In genomic region chr9:88110026-88110425, GRCh38 we compare ENCODE assay signal across 34 cellular contexts. TPM values are rescaled to one million over a fixed set of nuclear protein-coding genes. Genes with fewer than 3 reads are reported as not detected.
"Had no signal": no experiment of that assay in that cellular context is flagged by ENCODE, and none has a peak within 500 bp of the region (broad histone marks: within the 10 kb centered on the region; RNA-seq: fewer than 3 reads in every experiment).

No MANE protein-coding gene starts in this region.

- H3K4me3 Mint-ChIP-seq: dendritic cell treated with granulocyte-macrophage colony-stimulating factor and Interleukin-4, amounts not matched to agents 40 ng/mL and 50 ng/mL, for 4 days; effector memory CD8-positive, alpha-beta T cell; endodermal cell; immature natural killer cell; mesothelial cell of epicardium; naive B cell; naive thymus-derived CD8-positive, alpha-beta T cell had no signal

- ATAC-seq: effector memory CD8-positive, alpha-beta T cell; esophagus mucosa; gastrocnemius medialis; heart right ventricle; left cardiac atrium; left lung; left ventricle myocardium superior; lower lobe of right lung; mucosa of descending colon; naive thymus-derived CD8-positive, alpha-beta T cell had no signal

- H3K9me3 Mint-ChIP-seq: dendritic cell treated with granulocyte-macrophage colony-stimulating factor and Interleukin-4, amounts not matched to agents 40 ng/mL and 50 ng/mL, for 4 days; effector memory CD8-positive, alpha-beta T cell; immature natural killer cell; naive thymus-derived CD8-positive, alpha-beta T cell had no signal

- H3K36me3 Mint-ChIP-seq: immature natural killer cell; mesothelial cell of epicardium; naive B cell; naive thymus-derived CD8-positive, alpha-beta T cell had no signal

- DNase-seq: colonic mucosa; cortex of kidney; effector CD8-positive, alpha-beta T cell; effector memory CD8-positive, alpha-beta T cell; endodermal cell; erythroblast; esophagus squamous epithelium; foreskin fibroblast; foreskin melanocyte; gastrocnemius medialis; glutamatergic neuron; head of caudate nucleus; heart right ventricle; hypothalamus; immature natural killer cell; islet precursor cell; left cardiac atrium; left lung; left ventricle myocardium superior; lower lobe of right lung; mesenchymal stem cell; mucosa of descending colon; naive B cell; naive thymus-derived CD8-positive, alpha-beta T cell had no signal

- H3K4me1 Mint-ChIP-seq: naive B cell had no signal

- H3K27ac Mint-ChIP-seq: dendritic cell treated with granulocyte-macrophage colony-stimulating factor and Interleukin-4, amounts not matched to agents 40 ng/mL and 50 ng/mL, for 4 days; effector memory CD8-positive, alpha-beta T cell; endodermal cell; immature natural killer cell; mesothelial cell of epicardium; naive B cell; naive thymus-derived CD8-positive, alpha-beta T cell had no signal

RNA-seq across cellular contexts. Expression of gene SPATA31C2, which starts 28.2 kb away (rescaled TPM):
- total RNA-seq: colonic mucosa; dermis microvascular lymphatic vessel endothelial cell; endodermal cell; esophagus mucosa; esophagus squamous epithelium; gastrocnemius medialis; glomerular endothelial cell; heart right ventricle; kidney epithelial cell; left cardiac atrium; left lung; left ventricle myocardium superior; lower leg skin; lower lobe of right lung; lung microvascular endothelial cell; mesenteric fat pad; mucosa of descending colon; myocyte; naive thymus-derived CD8-positive, alpha-beta T cell had no signal
